In the genomic region with DNA sequence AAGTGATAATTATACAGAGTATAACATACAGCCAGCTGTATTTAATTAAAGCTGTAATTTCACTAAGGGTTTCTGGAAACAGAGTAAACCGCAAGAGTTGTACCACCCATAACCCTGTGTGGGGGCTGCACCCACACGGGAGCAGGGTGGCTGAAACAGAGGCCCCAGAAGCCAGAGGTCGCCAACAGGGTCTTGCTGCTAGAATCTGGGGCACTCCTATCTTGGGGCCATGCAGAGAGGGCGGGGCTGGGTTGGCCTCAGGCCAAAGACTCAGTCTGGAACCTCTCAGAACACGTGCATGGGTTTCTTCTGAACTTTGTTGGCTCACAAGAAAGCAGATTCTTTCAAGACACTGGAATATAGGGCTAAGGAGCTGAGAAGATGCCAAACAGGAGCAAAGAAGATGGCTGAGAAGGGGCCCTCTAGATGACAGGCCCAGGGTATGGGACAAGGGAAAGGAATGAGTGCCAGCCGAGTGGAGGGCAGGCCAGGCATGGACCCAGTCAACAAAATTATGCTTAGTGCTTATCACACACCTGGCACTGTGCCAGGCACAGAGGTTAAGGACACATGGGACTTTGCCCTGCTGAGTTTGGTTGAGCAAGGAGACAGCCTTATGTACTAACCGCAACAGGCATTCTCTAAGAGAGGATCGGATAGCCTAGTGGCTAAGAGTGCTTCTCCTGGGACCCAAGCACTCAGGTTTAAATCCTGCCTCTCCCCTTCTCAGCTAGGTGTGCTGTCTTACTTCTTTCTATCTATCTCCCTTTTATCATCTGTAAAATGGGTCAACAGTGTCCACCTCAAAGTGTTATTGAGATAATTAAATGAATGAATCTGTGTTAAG, we compare ENCODE assay signal across 12 cellular contexts.
DNase-seq lines count a peak whose midpoint lies in the region; ATAC-seq, FAIRE-seq and TF ChIP-seq lines count a peak whose summit lies in the region.
"Had no signal": no experiment of that assay in that cellular context is flagged by ENCODE, and none has a peak within 500 bp of the region (broad histone marks: within the 10 kb centered on the region; RNA-seq: fewer than 3 reads in every experiment).

No MANE protein-coding gene starts in this region.

- H3K4me3 ChIP-seq in GM23248, result no peak overlapping the region
- H3K4me3 ChIP-seq in pancreas, result no peak overlapping the region

- H4K20me1 ChIP-seq in GM23248 (ENCODE audit: insufficient read depth), result no peaks in the 10 kb centered on the region

- no peak overlapping the region for H3K4me3 Mint-ChIP-seq in CD14-positive monocyte
- H3K4me3 Mint-ChIP-seq: dendritic cell treated with granulocyte-macrophage colony-stimulating factor and Interleukin-4, amounts not matched to agents 40 ng/mL and 50 ng/mL, for 4 days had no signal

- no peaks in the 10 kb centered on the region for H3K4me1 Mint-ChIP-seq in CD14-positive monocyte

- no peaks in the 10 kb centered on the region for H3K9me2 ChIP-seq in GM23248 (ENCODE audit: insufficient read depth)

- TF ChIP-seq CTCF in pancreas (IDR thresholded peaks at IDR 0.05) (no peak), CD14-positive monocyte (IDR thresholded peaks at IDR 0.05) (no peak)

- no peaks in the 10 kb centered on the region for H3K36me3 Mint-ChIP-seq in CD14-positive monocyte

- H3K9me3 ChIP-seq in GM23248 (ENCODE audit: low read depth) (no peaks in the 10 kb centered on the region), pancreas (no peaks in the 10 kb centered on the region)

- intact Hi-C loops in pancreas (cut with DNase I) (no loop called here), CD14-positive monocyte (cut with micrococcal nuclease) (no loop called here)

- no peak overlapping the region for H3K27ac Mint-ChIP-seq in CD14-positive monocyte
- H3K27ac Mint-ChIP-seq: dendritic cell treated with granulocyte-macrophage colony-stimulating factor and Interleukin-4, amounts not matched to agents 40 ng/mL and 50 ng/mL, for 4 days had no signal

- H3K4me2 ChIP-seq in GM23248 (ENCODE audit: unreplicated experiment), result no peak overlapping the region

- DNase-seq in GM23248, result peak; percentile 37
- DNase-seq in NCI-H510A treated with DMSO at 0.1 percent for 48 hours (lab: John Stamatoyannopoulos, UW), result peak; percentile 71
- DNase-seq in fibroblast of gingiva (ENCODE audit: low read depth), result peak; percentile 42
- peak; percentile 53 to 88 (median 74) for DNase-seq in pancreas
- DNase-seq in activated naive CD4-positive, alpha-beta T cell treated with anti-CD3 and anti-CD28 coated beads, Interleukin-2, amount 50 U/mL, for 16 hours, result no peak
- DNase-seq in CD14-positive monocyte (ENCODE audit: low spot score), result no peak
- DNase-seq: activated effector memory CD4-positive, alpha-beta T cell treated with anti-CD3 and anti-CD28 coated beads, Interleukin-2, amount 50 U/mL, for 16 hours; GDM1; IMR-90 had no signal

- no peak for FAIRE-seq in pancreas (lab: Jason Lieb, UNC)

- peaks cover 10 to 18% (median 15%) of the 10 kb centered on the region in 3 donors for H3K27me3 Mint-ChIP-seq in CD14-positive monocyte (ENCODE audit: low read depth in 3 of 3)

- no peak overlapping the region for H3K9ac ChIP-seq in GM23248

- H3F3A ChIP-seq in GM23248 (ENCODE audit: insufficient read depth), result no peaks in the 10 kb centered on the region

- 28 to 29% methylated on average over 8 of the region's 8 CpGs for WGBS in GM23248 (ENCODE audit: low coverage in 1 of 2, low lambda C conversion rate in 2 of 2, missing lambda C conversion rate in 2 of 2), 2 experiments
- 33 to 34% methylated on average over 8 of the region's 8 CpGs for whole genome bisulfite sequencing in pancreas, 2 donors

- H2AFZ ChIP-seq in GM23248, result no peak overlapping the region

- H3K27ac ChIP-seq in GM23248 (no peak overlapping the region), pancreas (no peak overlapping the region)

- H3K27me3 ChIP-seq in GM23248 (replicated peaks; ENCODE audit: insufficient read depth) (peaks cover 17% of the 10 kb centered on the region), pancreas (no peaks in the 10 kb centered on the region)

- in situ Hi-C loops in GM23248 (cut with MboI), result no loop called here

- H3K79me2 ChIP-seq in GM23248 (ENCODE audit: insufficient read depth), result no peaks in the 10 kb centered on the region

- H3K36me3 ChIP-seq in GM23248 (ENCODE audit: low read depth) (no peaks in the 10 kb centered on the region), pancreas (no peaks in the 10 kb centered on the region)

- H3K4me1 ChIP-seq in GM23248 (ENCODE audit: insufficient read depth) (no peaks in the 10 kb centered on the region), pancreas (peaks cover 7 to 10% (median 10%) of the 10 kb centered on the region in 3 donors)

- ATAC-seq in pancreas (peak; percentile 70 to 89 (median 76)), GM18868 (IDR thresholded peaks at IDR 0.05; ENCODE audit: unreplicated experiment) (no peak), GM18519 (IDR thresholded peaks at IDR 0.05; ENCODE audit: low FRiP score, unreplicated experiment) (no peak)

- H3K9me3 Mint-ChIP-seq in CD14-positive monocyte, result no peaks in the 10 kb centered on the region
- H3K9me3 Mint-ChIP-seq: dendritic cell treated with granulocyte-macrophage colony-stimulating factor and Interleukin-4, amounts not matched to agents 40 ng/mL and 50 ng/mL, for 4 days had no signal

Comparison
In these comparisons a context has a peak if more than half of its experiments do, and no peak if none do; other contexts are left out.
1. DNase-seq: peak in GM23248 (single experiment), NCI-H510A treated with DMSO at 0.1 percent for 48 hours (single experiment), fibroblast of gingiva (single experiment) and pancreas (6 of 6); none in activated naive CD4-positive, alpha-beta T cell treated with anti-CD3 and anti-CD28 coated beads, Interleukin-2, amount 50 U/mL, for 16 hours (single experiment) and CD14-positive monocyte (single experiment).
2. ATAC-seq: peak in pancreas (4 of 4); none in GM18868 (single experiment) and GM18519 (single experiment).